In the genomic region with DNA sequence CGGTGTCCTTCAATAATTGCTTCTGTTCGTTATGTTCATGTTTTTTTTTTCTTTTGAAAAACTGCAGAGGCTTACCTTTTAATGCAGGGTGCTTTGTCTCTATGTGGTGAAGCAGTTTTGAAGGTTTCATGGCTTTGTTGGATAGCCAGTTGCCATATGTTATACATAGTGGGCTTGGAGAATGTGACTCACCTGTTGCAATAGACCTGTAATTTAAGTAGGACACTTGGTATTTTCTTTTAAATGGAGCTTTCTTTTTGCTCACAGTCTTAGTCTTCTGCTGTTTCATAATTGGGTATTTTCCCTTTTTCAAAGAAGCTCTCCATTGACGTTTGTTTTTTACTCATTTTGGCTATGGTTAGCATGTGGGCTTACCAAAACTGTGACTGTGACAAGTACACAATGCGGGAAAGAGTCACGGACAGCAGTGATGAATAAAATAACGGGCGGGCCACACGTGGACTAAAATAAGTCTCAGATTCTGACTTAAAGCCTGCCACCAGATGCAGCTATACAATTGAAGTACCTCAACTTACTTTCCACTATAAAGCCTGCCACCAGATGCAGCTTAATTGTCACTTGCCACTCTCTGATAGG, we compare ENCODE assay signal across 24 cellular contexts.
"Had no signal": no experiment of that assay in that cellular context is flagged by ENCODE, and none has a peak within 500 bp of the region (broad histone marks: within the 10 kb centered on the region; RNA-seq: fewer than 3 reads in every experiment).

No MANE protein-coding gene starts in this region.

- H3K27ac ChIP-seq: ascending aorta, body of pancreas, Peyer's patch, RWPE1, SJCRH30, WERI-Rb-1 had no signal

- H3K4me1 ChIP-seq: Peyer's patch had no signal

- H3K9me3 ChIP-seq: ascending aorta, body of pancreas, Peyer's patch, SJCRH30, SK-N-SH had no signal

- DNase-seq: activated CD4-positive, alpha-beta T cell treated with anti-CD3 and anti-CD28 coated beads, Interleukin-2, amount 50 U/mL, for 4 hours; activated CD8-positive, alpha-beta memory T cell treated with anti-CD3 and anti-CD28 coated beads, Interleukin-2, amount 50 U/mL, for 48 hours; activated effector memory CD4-positive, alpha-beta T cell treated with Interleukin-2 at 50 U/mL for 16 hours; activated naive CD4-positive, alpha-beta T cell; activated T-cell treated with anti-CD3 and anti-CD28 coated beads, Interleukin-2, amount 50 U/mL, for 4 hours; amniotic stem cell; body of pancreas; central memory CD4-positive, alpha-beta T cell; Karpas-422; MM.1S; NCI-H1105; NCI-H1436; NCI-H1694 treated with DMSO at 0.1 percent for 48 hours; NCI-H2029 treated with DMSO at 0.1 percent for 48 hours; NCI-H69; NK-92 treated with Interleukin-12 subunit alpha and Interleukin-12 subunit beta, amount 100 ng/mL, for 24 hours; Peyer's patch; Right ventricle myocardium superior; SJCRH30; SK-N-SH; WERI-Rb-1 had no signal

- H3K36me3 ChIP-seq: ascending aorta, Peyer's patch, SJCRH30, WERI-Rb-1 had no signal

- ATAC-seq: body of pancreas, K562 had no signal

- H3K4me3 Mint-ChIP-seq: activated T-cell treated with anti-CD3 and anti-CD28 coated beads, Interleukin-2, amount 50 U/mL, for 4 hours had no signal

- H3K27me3 ChIP-seq: ascending aorta, body of pancreas, Peyer's patch, SJCRH30 had no signal

- H3K4me3 ChIP-seq: ascending aorta, body of pancreas, K562, Peyer's patch, SJCRH30 had no signal

- H3K9me3 Mint-ChIP-seq: activated T-cell treated with anti-CD3 and anti-CD28 coated beads, Interleukin-2, amount 50 U/mL, for 4 hours had no signal

- H3K4me2 ChIP-seq: SK-N-SH had no signal
